In genomic region chr19:58261600-58261967, GRCh38 we compare ENCODE assay signal across 21 cellular contexts. TPM values are rescaled to one million over a fixed set of nuclear protein-coding genes. Genes with fewer than 3 reads are reported as not detected.
A peak's percentile ranks its signal among the peaks of the same experiment; 100 is the strongest.
DNase-seq lines count a peak whose midpoint lies in the region; ATAC-seq, FAIRE-seq and TF ChIP-seq lines count a peak whose summit lies in the region.
"Had no signal": no experiment of that assay in that cellular context is flagged by ENCODE, and none has a peak within 500 bp of the region (broad histone marks: within the 10 kb centered on the region; RNA-seq: fewer than 3 reads in every experiment).

No MANE protein-coding gene starts in this region.

- peaks cover 91% of the 10 kb centered on the region for H3K36me3 Mint-ChIP-seq in endothelial cell (ENCODE audit: low read depth, unreplicated experiment)

- peak overlapping the region; percentile 0 to 60 (median 42) for H3K4me3 ChIP-seq in skeletal muscle tissue (ENCODE audit: low read length in 3 of 3)

- H3K27ac ChIP-seq in skeletal muscle tissue (ENCODE audit: low read depth, low read length), result no peak overlapping the region
- H3K27ac ChIP-seq: RWPE1, thoracic aorta had no signal

- no peaks in the 10 kb centered on the region for H3K4me1 Mint-ChIP-seq in endothelial cell (ENCODE audit: unreplicated experiment)

- DNase-seq in EH (ENCODE audit: low read depth) (peak; percentile 4), NCI-H460 (ENCODE audit: extremely low read depth, low read depth) (peak; percentile 1), endothelial cell (ENCODE audit: low spot score) (no peak), urothelium cell line (ENCODE audit: low spot score) (no peak)
- no peak for DNase-seq in activated CD4-positive, alpha-beta T cell treated with anti-CD3 and anti-CD28 coated beads, Interleukin-2, amount 50 U/mL, for 48 hours
- DNase-seq: activated naive CD4-positive, alpha-beta T cell treated with anti-CD3 and anti-CD28 coated beads for 36 hours; AML-193; amygdala; central memory CD4-positive, alpha-beta T cell; COR-L47; dermis blood vessel endothelial cell; glutamatergic neuron; NCI-H1105; NCI-H1930; NCI-H2227 treated with DMSO at 0.1 percent for 48 hours; occipital lobe had no signal

- no peaks in the 10 kb centered on the region for H3K4me1 ChIP-seq in skeletal muscle tissue (ENCODE audit: control insufficient read depth in 3 of 3, insufficient read depth in 3 of 3, low read length in 3 of 3)

- FAIRE-seq in urothelium cell line (lab: Jason Lieb, UNC), result no peak

- H3K9me3 ChIP-seq in skeletal muscle tissue (ENCODE audit: control insufficient read depth in 3 of 3, low read length in 3 of 3), result peaks cover 66 to 71% (median 70%) of the 10 kb centered on the region in 3 donors

- no peak for TF ChIP-seq CTCF in endothelial cell (IDR thresholded peaks at IDR 0.05; ENCODE audit: unreplicated experiment)

- H3K9me3 Mint-ChIP-seq in endothelial cell (ENCODE audit: unreplicated experiment), result peaks cover 80% of the 10 kb centered on the region

- peak overlapping the region; percentile 88 for H3K4me3 Mint-ChIP-seq in endothelial cell (ENCODE audit: unreplicated experiment)
- H3K4me3 Mint-ChIP-seq: activated naive CD4-positive, alpha-beta T cell treated with anti-CD3 and anti-CD28 coated beads for 36 hours; stimulated activated effector memory CD8-positive, alpha-beta T cell treated with anti-CD3 and anti-CD28 coated beads, Interleukin-12 subunit alpha, Interleukin-12 subunit beta, amount 100 ng/mL, for 72 hours had no signal

- H3K27me3 Mint-ChIP-seq in endothelial cell (ENCODE audit: unreplicated experiment), result peaks cover 46% of the 10 kb centered on the region

- H3K27me3 ChIP-seq in skeletal muscle tissue (ENCODE audit: control insufficient read depth in 3 of 3, insufficient read depth in 3 of 3, low read length in 3 of 3), result no peaks in the 10 kb centered on the region

- ATAC-seq in GM19035 (IDR thresholded peaks at IDR 0.05; ENCODE audit: unreplicated experiment), result no peak
- ATAC-seq: stimulated activated effector memory CD8-positive, alpha-beta T cell treated with anti-CD3 and anti-CD28 coated beads, Interleukin-12 subunit alpha, Interleukin-12 subunit beta, amount 100 ng/mL, for 72 hours had no signal

- no peak overlapping the region for H3K27ac Mint-ChIP-seq in endothelial cell (ENCODE audit: unreplicated experiment)
- H3K27ac Mint-ChIP-seq: activated naive CD4-positive, alpha-beta T cell treated with anti-CD3 and anti-CD28 coated beads for 36 hours had no signal

- H3K9ac ChIP-seq in skeletal muscle tissue (ENCODE audit: low read depth in 1 of 3, low read length in 3 of 3), result no peak overlapping the region

- peaks cover 65 to 74% (median 66%) of the 10 kb centered on the region in 3 donors for H3K36me3 ChIP-seq in skeletal muscle tissue (ENCODE audit: control insufficient read depth in 3 of 3, insufficient read depth in 3 of 3, low read length in 3 of 3)

RNA-seq across cellular contexts. Expression of gene ZNF8, which starts 17.2 kb away (rescaled TPM):
- total RNA-seq in NCI-H460 (2014; rRNA removed; shearing (Covaris generic)), result 5.3 and 6.7 TPM in 2 replicates
- polyA plus RNA-seq in NCI-H460 (2014; cell fraction: nucleus; rRNA removed), result 5.3 and 7.6 TPM in 2 replicates
- total RNA-seq in endothelial cell (ENCODE audit: unreplicated experiment) (11.2 TPM), skeletal muscle tissue (6.3 TPM)

RNA-seq across cellular contexts. Expression of gene ZNF544, which starts 32.9 kb away (rescaled TPM):
- 40.4 and 43.4 TPM in 2 replicates for total RNA-seq in NCI-H460 (2014; rRNA removed; shearing (Covaris generic))
- 49.9 and 73.6 TPM in 2 replicates for polyA plus RNA-seq in NCI-H460 (2014; cell fraction: nucleus; rRNA removed)
- total RNA-seq in endothelial cell (ENCODE audit: unreplicated experiment) (44.3 TPM), skeletal muscle tissue (26.1 TPM)

RNA-seq across cellular contexts. Expression of gene ERVK3-1, which starts 43.6 kb away (rescaled TPM):
- total RNA-seq in NCI-H460 (2014; rRNA removed; shearing (Covaris generic)), result 42.4 and 43.2 TPM in 2 replicates
- polyA plus RNA-seq in NCI-H460 (2014; cell fraction: nucleus; rRNA removed), result 73.5 and 78.4 TPM in 2 replicates
- total RNA-seq in endothelial cell (ENCODE audit: unreplicated experiment) (40.6 TPM), skeletal muscle tissue (14.1 TPM)

Comparison
In these comparisons a context has a peak if more than half of its experiments do, and no peak if none do; other contexts are left out.
1. DNase-seq: peak in EH (single experiment) and NCI-H460 (single experiment); none in endothelial cell (single experiment), urothelium cell line (single experiment) and activated CD4-positive, alpha-beta T cell treated with anti-CD3 and anti-CD28 coated beads, Interleukin-2, amount 50 U/mL, for 48 hours (0 of 2).